8 cellular contexts compared by ENCODE assay signal in genomic region chr3:132180337-132180791, GRCh38.
A peak's percentile ranks its signal among the peaks of the same experiment; 100 is the strongest.
DNase-seq lines count a peak whose midpoint lies in the region; ATAC-seq, FAIRE-seq and TF ChIP-seq lines count a peak whose summit lies in the region.

No MANE protein-coding gene starts in this region.

- H3K9ac ChIP-seq in endothelial cell of umbilical vein (replicated peaks; ENCODE audit: extremely low read depth, insufficient read depth, low read length), result no peak overlapping the region

- H3K4me3 ChIP-seq in Panc1 (ENCODE audit: low read depth in 2 of 2, low read length in 2 of 2), result no peak overlapping the region
- H3K4me3 ChIP-seq in endothelial cell of umbilical vein (replicated peaks in 1 of 3; ENCODE audit: insufficient read depth in 1 of 3, low read depth in 1 of 3, low read length in 3 of 3), result no peak overlapping the region

- intact Hi-C loops in Panc1 (cut with micrococcal nuclease; ENCODE audit: unreplicated experiment), result loop anchor here (1.0 to 10.0 kb wide), 2 partner anchors 142 to 386 kb away; no protein-coding TSS in a partner anchor
- intact Hi-C loops in endothelial cell of umbilical vein (cut with micrococcal nuclease), result loop anchor here (1.0 kb wide), 4 partner anchors 142 to 386 kb away; no protein-coding TSS in a partner anchor

- FAIRE-seq in endothelial cell of umbilical vein (lab: Jason Lieb, UNC), result no peak

- ATAC-seq in GM19035 (IDR thresholded peaks at IDR 0.05; ENCODE audit: unreplicated experiment) (peak; percentile 67), Panc1 (peak; percentile 86)

- H4K20me1 ChIP-seq in endothelial cell of umbilical vein (replicated peaks; ENCODE audit: control insufficient read depth, extremely low read depth, insufficient read depth, low read length), result no peaks in the 10 kb centered on the region

- H3K27ac ChIP-seq in Panc1 (ENCODE audit: low read length), result no peak overlapping the region
- H3K27ac ChIP-seq in endothelial cell of umbilical vein (ENCODE audit: insufficient read depth, low read depth, low read length), result no peak overlapping the region

- TF ChIP-seq POLR2A in endothelial cell of umbilical vein (IDR thresholded peaks at IDR 0.05; ENCODE audit: low read depth, low read length), result no peak

- H3K36me3 ChIP-seq in Panc1 (ENCODE audit: control insufficient read depth, insufficient read depth, low read length), result no peaks in the 10 kb centered on the region; the same call in 1 of the 2 replicates
- no peaks in the 10 kb centered on the region for H3K36me3 ChIP-seq in endothelial cell of umbilical vein (ENCODE audit: control insufficient read depth in 2 of 2, extremely low read depth in 1 of 2, insufficient read depth in 2 of 2, low read length in 2 of 2)

- TF ChIP-seq CTCF in Panc1 (IDR thresholded peaks at IDR 0.05) (peak; percentile 82), endothelial cell of umbilical vein (IDR thresholded peaks at IDR 0.05; ENCODE audit: extremely low read depth in 1 of 2, insufficient read depth in 1 of 2, low read depth in 1 of 2, low read length in 2 of 2) (peak; percentile 37 to 42), neural crest cell (conservative IDR thresholded peaks at IDR 0.05) (peak; percentile 73)

- in situ Hi-C loops in Panc1 (cut with HindIII; ENCODE audit: low pct_unique_long_range_greater_than_20kb, low sequenced_read_pairs), result no loop called here

- H3K4me1 ChIP-seq in Panc1 (ENCODE audit: control insufficient read depth, insufficient read depth, low read length) (no peaks in the 10 kb centered on the region), endothelial cell of umbilical vein (ENCODE audit: control insufficient read depth, extremely low read depth, insufficient read depth, low read length) (no peaks in the 10 kb centered on the region)

- H3K27me3 ChIP-seq in Panc1 (ENCODE audit: control insufficient read depth, insufficient read depth, low read length) (peaks cover 6% of the 10 kb centered on the region; the same call in 1 of the 2 replicates), endothelial cell of umbilical vein (ENCODE audit: control insufficient read depth in 2 of 2, insufficient read depth in 2 of 2, low read length in 2 of 2) (peaks cover 9 to 22% of the 10 kb centered on the region in 2 experiments)

- H3K4me2 ChIP-seq in endothelial cell of umbilical vein (ENCODE audit: insufficient read depth, low read length), result no peak overlapping the region

- H3K27me3 Mint-ChIP-seq in neural crest cell (ENCODE audit: low read depth), result peaks cover 41% of the 10 kb centered on the region

- H3K9me1 ChIP-seq in endothelial cell of umbilical vein (replicated peaks; ENCODE audit: control insufficient read depth, extremely low read depth, insufficient read depth, low read length), result no peaks in the 10 kb centered on the region

- no peak overlapping the region for H3K4me3 Mint-ChIP-seq in neural crest cell

- no peaks in the 10 kb centered on the region for H3K4me1 Mint-ChIP-seq in neural crest cell

- DNase-seq in COLO668 (lab: John Stamatoyannopoulos, UW; ENCODE audit: unreplicated experiment), result peak; percentile 17
- peak; percentile 58 for DNase-seq in LoVo (ENCODE audit: low spot score)
- DNase-seq in Panc1 (ENCODE audit: low read depth, low spot score), result peak; percentile 45
- peak; percentile 62 for DNase-seq in endothelial cell of umbilical vein (ENCODE audit: low read depth, low spot score)
- no peak for DNase-seq in neural crest cell (ENCODE audit: low read depth, low spot score)
- DNase-seq in activated effector memory CD4-positive, alpha-beta T cell treated with Interleukin-2 at 50 U/mL for 16 hours, result no peak
- DNase-seq in effector CD8-positive, alpha-beta T cell (lab: John Stamatoyannopoulos, UW), result no peak

- no peak overlapping the region for H3K27ac Mint-ChIP-seq in neural crest cell (ENCODE audit: unreplicated experiment)

- dilution Hi-C loops in endothelial cell of umbilical vein (cut with MboI; ENCODE audit: extremely low pct_ligation_motif_present, low sequenced_read_pairs), result no loop called here

- POLR2A ChIA-PET in Panc1 (lab: Charles Lee), result no interaction called here
- POLR2A ChIA-PET in endothelial cell of umbilical vein (lab: Charles Lee), result no interaction called here

- H2AFZ ChIP-seq in endothelial cell of umbilical vein (ENCODE audit: low read depth, low read length), result no peak overlapping the region

- H3K9me3 ChIP-seq in Panc1 (ENCODE audit: control insufficient read depth, insufficient read depth, low read depth, low read length), result no peaks in the 10 kb centered on the region
- no peaks in the 10 kb centered on the region for H3K9me3 ChIP-seq in endothelial cell of umbilical vein (replicated peaks; ENCODE audit: control insufficient read depth, insufficient read depth, low read length)

- BruUV-seq in Panc1 (replicated peaks; lab: Mats Ljungman, UMichigan), result no TSS peak
- BruUV-seq in endothelial cell of umbilical vein (replicated peaks; lab: Mats Ljungman, UMichigan), result no TSS peak

- CTCF ChIA-PET in Panc1 (lab: Charles Lee), result no interaction called here
- CTCF ChIA-PET in endothelial cell of umbilical vein (lab: Charles Lee), result interaction anchor here (1.7 to 11.3 kb wide), 4 partner anchors 44 to 151 kb away, joined by 8 to 163 read pairs (median 14); partner anchors contain the start of gene CPNE4

- H3K36me3 Mint-ChIP-seq in neural crest cell (ENCODE audit: low read depth), result no peaks in the 10 kb centered on the region

- H3K9me3 Mint-ChIP-seq in neural crest cell, result no peaks in the 10 kb centered on the region

- H3K79me2 ChIP-seq in endothelial cell of umbilical vein (ENCODE audit: control insufficient read depth, insufficient read depth, low read length), result no peaks in the 10 kb centered on the region

TF ChIP-seq in endothelial cell of umbilical vein, 7 proteins besides CTCF, POLR2A, EP300 and RAD21:
- TF ChIP-seq FOS (IDR thresholded peaks at IDR 0.05; ENCODE audit: borderline replicate concordance, insufficient read depth, low read length) (no peak), EZH2 (IDR thresholded peaks at IDR 0.05; ENCODE audit: borderline replicate concordance, low read depth, low read length, severe bottlenecking) (no peak), JUN (IDR thresholded peaks at IDR 0.05; ENCODE audit: borderline replicate concordance, insufficient read depth, insufficient read length, low read depth) (no peak), POLR2AphosphoS5 (IDR thresholded peaks at IDR 0.05; ENCODE audit: insufficient read depth, low read depth, low read length) (no peak), GATA2 (IDR thresholded peaks at IDR 0.05; ENCODE audit: insufficient read depth, insufficient read length, low read depth, low read length) (no peak), MYC (IDR thresholded peaks at IDR 0.05; ENCODE audit: low read depth, low read length) (no peak)
- TF ChIP-seq, protein P1, sequence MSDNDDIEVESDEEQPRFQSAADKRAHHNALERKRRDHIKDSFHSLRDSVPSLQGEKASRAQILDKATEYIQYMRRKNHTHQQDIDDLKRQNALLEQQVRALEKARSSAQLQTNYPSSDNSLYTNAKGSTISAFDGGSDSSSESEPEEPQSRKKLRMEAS (IDR thresholded peaks at IDR 0.05; ENCODE audit: insufficient read depth, insufficient read length), result no peak

Comparison
In these comparisons a context has a peak if more than half of its experiments do, and no peak if none do; other contexts are left out.
1. DNase-seq: peak in COLO668 (single experiment), LoVo (single experiment), Panc1 (single experiment) and endothelial cell of umbilical vein (single experiment); none in neural crest cell (single experiment), activated effector memory CD4-positive, alpha-beta T cell treated with Interleukin-2 at 50 U/mL for 16 hours (single experiment) and effector CD8-positive, alpha-beta T cell (single experiment).
2. Peak in every context shown above with its lines, with median percentiles within 50 percentile points of each other: CTCF ChIP-seq.